ENCODE assay signal across 1 cellular context in the genomic region with DNA sequence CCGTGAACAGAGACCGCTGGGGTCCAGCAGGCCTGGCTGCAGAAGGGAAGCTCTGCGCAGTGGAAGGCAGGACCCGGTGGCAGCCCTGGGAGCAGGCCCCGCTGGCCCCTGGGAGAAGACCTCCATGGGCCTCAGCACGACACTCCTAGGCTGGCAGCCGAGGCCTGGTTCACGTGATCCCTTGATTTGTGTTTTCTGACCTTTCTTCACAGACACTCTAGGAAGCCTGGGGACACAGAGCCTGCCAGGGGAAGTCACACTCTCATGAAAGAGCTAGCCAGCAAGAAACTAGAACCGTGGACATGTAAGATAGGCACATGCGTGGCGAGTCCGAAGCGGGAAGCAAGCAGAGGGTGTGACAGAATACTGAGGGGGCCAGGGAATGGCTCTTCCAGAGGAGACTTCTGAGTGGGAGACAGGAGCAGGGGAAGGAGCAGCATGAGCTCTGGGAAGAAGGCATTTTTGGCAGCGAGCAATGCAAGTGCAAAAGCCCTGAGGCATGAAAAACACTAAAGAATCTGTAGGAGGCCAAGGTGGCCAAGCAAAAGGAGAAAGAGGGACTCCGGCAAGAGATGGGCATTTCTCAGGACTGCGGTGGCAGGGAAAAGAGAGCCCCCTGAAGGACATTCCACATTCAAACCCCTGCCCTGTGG.
TF ChIP-seq lines count a peak whose summit lies in the region.

No MANE protein-coding gene starts in this region.

TF ChIP-seq in HepG2, 621 proteins besides CTCF, POLR2A, EP300 and RAD21:
- TF ChIP-seq NBN (conservative IDR thresholded peaks at IDR 0.05) (no peak), SMARCE1 (IDR thresholded peaks at IDR 0.05; ENCODE audit: borderline replicate concordance) (no peak), TBX3 (IDR thresholded peaks at IDR 0.05; ENCODE audit: borderline replicate concordance) (no peak), SIX1 (CRISPR knock-in tag; IDR thresholded peaks at IDR 0.05; ENCODE audit: borderline replicate concordance) (no peak), ZFY (CRISPR knock-in tag; IDR thresholded peaks at IDR 0.05) (peak; percentile 36; the same call in 1 of the 2 replicates), ADNP (CRISPR knock-in tag; IDR thresholded peaks at IDR 0.05) (no peak), CAMTA2 (CRISPR knock-in tag; IDR thresholded peaks at IDR 0.05; ENCODE audit: borderline replicate concordance) (no peak), KAT8 (CRISPR knock-in tag; IDR thresholded peaks at IDR 0.05) (no peak), MXD4 (CRISPR knock-in tag; IDR thresholded peaks at IDR 0.05) (no peak), ZNF383 (CRISPR knock-in tag; IDR thresholded peaks at IDR 0.05; ENCODE audit: borderline replicate concordance) (no peak), KDM3A (CRISPR knock-in tag; IDR thresholded peaks at IDR 0.05; ENCODE audit: low read depth) (no peak), ZNF781 (CRISPR knock-in tag; IDR thresholded peaks at IDR 0.05; ENCODE audit: borderline replicate concordance, not compliant biosample characterization) (no peak), ZNF777 (CRISPR knock-in tag; IDR thresholded peaks at IDR 0.05) (no peak), MAFK (conservative IDR thresholded peaks at IDR 0.05 in 1 of 2, IDR thresholded peaks at IDR 0.05 in 1 of 2; ENCODE audit: low read length in 2 of 2) (no peak), NONO (IDR thresholded peaks at IDR 0.05) (no peak), NONO (CRISPR knock-in tag; conservative IDR thresholded peaks at IDR 0.05) (no peak), ZNF703 (CRISPR knock-in tag; IDR thresholded peaks at IDR 0.05; ENCODE audit: borderline replicate concordance) (no peak), ZBTB7A (CRISPR knock-in tag; IDR thresholded peaks at IDR 0.05) (0 out of 2 replicates have a peak, but pooled peaks have one; percentile 24), ZNF782 (CRISPR knock-in tag; IDR thresholded peaks at IDR 0.05; ENCODE audit: borderline replicate concordance) (0 out of 2 replicates have a peak, but pooled peaks have one; percentile 0), FIP1L1 (IDR thresholded peaks at IDR 0.05; ENCODE audit: borderline replicate concordance, insufficient read depth, low read depth, low read length) (no peak), PITX1 (CRISPR knock-in tag; IDR thresholded peaks at IDR 0.05) (peak; percentile 22; the same call in 1 of the 2 replicates), ZFX (CRISPR knock-in tag; IDR thresholded peaks at IDR 0.05; ENCODE audit: low read depth) (peak; percentile 61; the same call in 1 of the 2 replicates), ZNF292 (CRISPR knock-in tag; IDR thresholded peaks at IDR 0.05; ENCODE audit: borderline replicate concordance, low read depth) (peak; percentile 35; the same call in 1 of the 2 replicates)
- TF ChIP-seq, protein P1, sequence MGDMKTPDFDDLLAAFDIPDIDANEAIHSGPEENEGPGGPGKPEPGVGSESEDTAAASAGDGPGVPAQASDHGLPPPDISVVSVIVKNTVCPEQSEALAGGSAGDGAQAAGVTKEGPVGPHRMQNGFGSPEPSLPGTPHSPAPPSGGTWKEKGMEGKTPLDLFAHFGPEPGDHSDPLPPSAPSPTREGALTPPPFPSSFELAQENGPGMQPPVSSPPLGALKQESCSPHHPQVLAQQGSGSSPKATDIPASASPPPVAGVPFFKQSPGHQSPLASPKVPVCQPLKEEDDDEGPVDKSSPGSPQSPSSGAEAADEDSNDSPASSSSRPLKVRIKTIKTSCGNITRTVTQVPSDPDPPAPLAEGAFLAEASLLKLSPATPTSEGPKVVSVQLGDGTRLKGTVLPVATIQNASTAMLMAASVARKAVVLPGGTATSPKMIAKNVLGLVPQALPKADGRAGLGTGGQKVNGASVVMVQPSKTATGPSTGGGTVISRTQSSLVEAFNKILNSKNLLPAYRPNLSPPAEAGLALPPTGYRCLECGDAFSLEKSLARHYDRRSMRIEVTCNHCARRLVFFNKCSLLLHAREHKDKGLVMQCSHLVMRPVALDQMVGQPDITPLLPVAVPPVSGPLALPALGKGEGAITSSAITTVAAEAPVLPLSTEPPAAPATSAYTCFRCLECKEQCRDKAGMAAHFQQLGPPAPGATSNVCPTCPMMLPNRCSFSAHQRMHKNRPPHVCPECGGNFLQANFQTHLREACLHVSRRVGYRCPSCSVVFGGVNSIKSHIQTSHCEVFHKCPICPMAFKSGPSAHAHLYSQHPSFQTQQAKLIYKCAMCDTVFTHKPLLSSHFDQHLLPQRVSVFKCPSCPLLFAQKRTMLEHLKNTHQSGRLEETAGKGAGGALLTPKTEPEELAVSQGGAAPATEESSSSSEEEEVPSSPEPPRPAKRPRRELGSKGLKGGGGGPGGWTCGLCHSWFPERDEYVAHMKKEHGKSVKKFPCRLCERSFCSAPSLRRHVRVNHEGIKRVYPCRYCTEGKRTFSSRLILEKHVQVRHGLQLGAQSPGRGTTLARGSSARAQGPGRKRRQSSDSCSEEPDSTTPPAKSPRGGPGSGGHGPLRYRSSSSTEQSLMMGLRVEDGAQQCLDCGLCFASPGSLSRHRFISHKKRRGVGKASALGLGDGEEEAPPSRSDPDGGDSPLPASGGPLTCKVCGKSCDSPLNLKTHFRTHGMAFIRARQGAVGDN (CRISPR knock-in tag; IDR thresholded peaks at IDR 0.05) = peak; percentile 70
- TF ChIP-seq, protein P2, sequence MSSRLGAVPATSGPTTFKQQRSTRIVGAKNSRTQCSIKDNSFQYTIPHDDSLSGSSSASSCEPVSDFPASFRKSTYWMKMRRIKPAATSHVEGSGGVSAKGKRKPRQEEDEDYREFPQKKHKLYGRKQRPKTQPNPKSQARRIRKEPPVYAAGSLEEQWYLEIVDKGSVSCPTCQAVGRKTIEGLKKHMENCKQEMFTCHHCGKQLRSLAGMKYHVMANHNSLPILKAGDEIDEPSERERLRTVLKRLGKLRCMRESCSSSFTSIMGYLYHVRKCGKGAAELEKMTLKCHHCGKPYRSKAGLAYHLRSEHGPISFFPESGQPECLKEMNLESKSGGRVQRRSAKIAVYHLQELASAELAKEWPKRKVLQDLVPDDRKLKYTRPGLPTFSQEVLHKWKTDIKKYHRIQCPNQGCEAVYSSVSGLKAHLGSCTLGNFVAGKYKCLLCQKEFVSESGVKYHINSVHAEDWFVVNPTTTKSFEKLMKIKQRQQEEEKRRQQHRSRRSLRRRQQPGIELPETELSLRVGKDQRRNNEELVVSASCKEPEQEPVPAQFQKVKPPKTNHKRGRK (CRISPR knock-in tag; IDR thresholded peaks at IDR 0.05) = no peak
- TF ChIP-seq, protein P3, sequence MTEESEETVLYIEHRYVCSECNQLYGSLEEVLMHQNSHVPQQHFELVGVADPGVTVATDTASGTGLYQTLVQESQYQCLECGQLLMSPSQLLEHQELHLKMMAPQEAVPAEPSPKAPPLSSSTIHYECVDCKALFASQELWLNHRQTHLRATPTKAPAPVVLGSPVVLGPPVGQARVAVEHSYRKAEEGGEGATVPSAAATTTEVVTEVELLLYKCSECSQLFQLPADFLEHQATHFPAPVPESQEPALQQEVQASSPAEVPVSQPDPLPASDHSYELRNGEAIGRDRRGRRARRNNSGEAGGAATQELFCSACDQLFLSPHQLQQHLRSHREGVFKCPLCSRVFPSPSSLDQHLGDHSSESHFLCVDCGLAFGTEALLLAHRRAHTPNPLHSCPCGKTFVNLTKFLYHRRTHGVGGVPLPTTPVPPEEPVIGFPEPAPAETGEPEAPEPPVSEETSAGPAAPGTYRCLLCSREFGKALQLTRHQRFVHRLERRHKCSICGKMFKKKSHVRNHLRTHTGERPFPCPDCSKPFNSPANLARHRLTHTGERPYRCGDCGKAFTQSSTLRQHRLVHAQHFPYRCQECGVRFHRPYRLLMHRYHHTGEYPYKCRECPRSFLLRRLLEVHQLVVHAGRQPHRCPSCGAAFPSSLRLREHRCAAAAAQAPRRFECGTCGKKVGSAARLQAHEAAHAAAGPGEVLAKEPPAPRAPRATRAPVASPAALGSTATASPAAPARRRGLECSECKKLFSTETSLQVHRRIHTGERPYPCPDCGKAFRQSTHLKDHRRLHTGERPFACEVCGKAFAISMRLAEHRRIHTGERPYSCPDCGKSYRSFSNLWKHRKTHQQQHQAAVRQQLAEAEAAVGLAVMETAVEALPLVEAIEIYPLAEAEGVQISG (CRISPR knock-in tag; IDR thresholded peaks at IDR 0.05) = peak; percentile 73
- TF ChIP-seq, protein P4, sequence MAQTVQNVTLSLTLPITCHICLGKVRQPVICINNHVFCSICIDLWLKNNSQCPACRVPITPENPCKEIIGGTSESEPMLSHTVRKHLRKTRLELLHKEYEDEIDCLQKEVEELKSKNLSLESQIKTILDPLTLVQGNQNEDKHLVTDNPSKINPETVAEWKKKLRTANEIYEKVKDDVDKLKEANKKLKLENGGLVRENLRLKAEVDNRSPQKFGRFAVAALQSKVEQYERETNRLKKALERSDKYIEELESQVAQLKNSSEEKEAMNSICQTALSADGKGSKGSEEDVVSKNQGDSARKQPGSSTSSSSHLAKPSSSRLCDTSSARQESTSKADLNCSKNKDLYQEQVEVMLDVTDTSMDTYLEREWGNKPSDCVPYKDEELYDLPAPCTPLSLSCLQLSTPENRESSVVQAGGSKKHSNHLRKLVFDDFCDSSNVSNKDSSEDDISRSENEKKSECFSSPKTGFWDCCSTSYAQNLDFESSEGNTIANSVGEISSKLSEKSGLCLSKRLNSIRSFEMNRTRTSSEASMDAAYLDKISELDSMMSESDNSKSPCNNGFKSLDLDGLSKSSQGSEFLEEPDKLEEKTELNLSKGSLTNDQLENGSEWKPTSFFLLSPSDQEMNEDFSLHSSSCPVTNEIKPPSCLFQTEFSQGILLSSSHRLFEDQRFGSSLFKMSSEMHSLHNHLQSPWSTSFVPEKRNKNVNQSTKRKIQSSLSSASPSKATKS (CRISPR knock-in tag; IDR thresholded peaks at IDR 0.05) = no peak
- TF ChIP-seq, protein P5, sequence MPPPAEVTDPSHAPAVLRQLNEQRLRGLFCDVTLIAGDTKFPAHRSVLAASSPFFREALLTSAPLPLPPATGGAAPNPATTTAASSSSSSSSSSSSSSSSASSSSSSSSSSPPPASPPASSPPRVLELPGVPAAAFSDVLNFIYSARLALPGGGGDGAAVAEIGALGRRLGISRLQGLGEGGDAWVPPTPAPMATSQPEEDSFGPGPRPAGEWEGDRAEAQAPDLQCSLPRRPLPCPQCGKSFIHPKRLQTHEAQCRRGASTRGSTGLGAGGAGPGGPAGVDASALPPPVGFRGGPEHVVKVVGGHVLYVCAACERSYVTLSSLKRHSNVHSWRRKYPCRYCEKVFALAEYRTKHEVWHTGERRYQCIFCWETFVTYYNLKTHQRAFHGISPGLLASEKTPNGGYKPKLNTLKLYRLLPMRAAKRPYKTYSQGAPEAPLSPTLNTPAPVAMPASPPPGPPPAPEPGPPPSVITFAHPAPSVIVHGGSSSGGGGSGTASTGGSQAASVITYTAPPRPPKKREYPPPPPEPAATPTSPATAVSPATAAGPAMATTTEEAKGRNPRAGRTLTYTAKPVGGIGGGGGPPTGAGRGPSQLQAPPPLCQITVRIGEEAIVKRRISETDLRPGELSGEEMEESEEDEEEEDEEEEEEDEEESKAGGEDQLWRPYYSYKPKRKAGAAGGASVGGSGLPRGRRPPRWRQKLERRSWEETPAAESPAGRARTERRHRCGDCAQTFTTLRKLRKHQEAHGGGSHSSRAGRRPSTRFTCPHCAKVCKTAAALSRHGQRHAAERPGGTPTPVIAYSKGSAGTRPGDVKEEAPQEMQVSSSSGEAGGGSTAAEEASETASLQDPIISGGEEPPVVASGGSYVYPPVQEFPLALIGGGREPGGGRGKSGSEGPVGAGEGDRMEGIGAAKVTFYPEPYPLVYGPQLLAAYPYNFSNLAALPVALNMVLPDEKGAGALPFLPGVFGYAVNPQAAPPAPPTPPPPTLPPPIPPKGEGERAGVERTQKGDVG (CRISPR knock-in tag; IDR thresholded peaks at IDR 0.05; ENCODE audit: borderline replicate concordance) = no peak
- TF ChIP-seq, protein P6, sequence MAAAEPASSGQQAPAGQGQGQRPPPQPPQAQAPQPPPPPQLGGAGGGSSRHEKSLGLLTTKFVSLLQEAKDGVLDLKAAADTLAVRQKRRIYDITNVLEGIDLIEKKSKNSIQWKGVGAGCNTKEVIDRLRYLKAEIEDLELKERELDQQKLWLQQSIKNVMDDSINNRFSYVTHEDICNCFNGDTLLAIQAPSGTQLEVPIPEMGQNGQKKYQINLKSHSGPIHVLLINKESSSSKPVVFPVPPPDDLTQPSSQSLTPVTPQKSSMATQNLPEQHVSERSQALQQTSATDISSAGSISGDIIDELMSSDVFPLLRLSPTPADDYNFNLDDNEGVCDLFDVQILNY (CRISPR knock-in tag; conservative IDR thresholded peaks at IDR 0.05) = no peak
- TF ChIP-seq, protein P7, sequence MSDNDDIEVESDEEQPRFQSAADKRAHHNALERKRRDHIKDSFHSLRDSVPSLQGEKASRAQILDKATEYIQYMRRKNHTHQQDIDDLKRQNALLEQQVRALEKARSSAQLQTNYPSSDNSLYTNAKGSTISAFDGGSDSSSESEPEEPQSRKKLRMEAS (IDR thresholded peaks at IDR 0.05) = peak; percentile 11; the same call in 1 of the 2 replicates
- TF ChIP-seq, protein P8, sequence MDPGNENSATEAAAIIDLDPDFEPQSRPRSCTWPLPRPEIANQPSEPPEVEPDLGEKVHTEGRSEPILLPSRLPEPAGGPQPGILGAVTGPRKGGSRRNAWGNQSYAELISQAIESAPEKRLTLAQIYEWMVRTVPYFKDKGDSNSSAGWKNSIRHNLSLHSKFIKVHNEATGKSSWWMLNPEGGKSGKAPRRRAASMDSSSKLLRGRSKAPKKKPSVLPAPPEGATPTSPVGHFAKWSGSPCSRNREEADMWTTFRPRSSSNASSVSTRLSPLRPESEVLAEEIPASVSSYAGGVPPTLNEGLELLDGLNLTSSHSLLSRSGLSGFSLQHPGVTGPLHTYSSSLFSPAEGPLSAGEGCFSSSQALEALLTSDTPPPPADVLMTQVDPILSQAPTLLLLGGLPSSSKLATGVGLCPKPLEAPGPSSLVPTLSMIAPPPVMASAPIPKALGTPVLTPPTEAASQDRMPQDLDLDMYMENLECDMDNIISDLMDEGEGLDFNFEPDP (CRISPR knock-in tag; conservative IDR thresholded peaks at IDR 0.05) = no peak
